8 cellular contexts compared by ENCODE assay signal in genomic region chr10:29089094-29089493, GRCh38.
"Had no signal": no experiment of that assay in that cellular context is flagged by ENCODE, and none has a peak within 500 bp of the region (broad histone marks: within the 10 kb centered on the region; RNA-seq: fewer than 3 reads in every experiment).

No MANE protein-coding gene starts in this region.

- H3K27ac ChIP-seq: KMS-11 had no signal

- FAIRE-seq: H1, H54, HTR-8/SVneo had no signal

- ATAC-seq: GM23338 had no signal

- H3K4me3 ChIP-seq: GM23338 had no signal

- DNase-seq: H9, HCEC 1CT, KBM-7 had no signal
